8 cellular contexts compared by ENCODE assay signal in genomic region chr14:21557084-21557901, GRCh38. TPM values are rescaled to one million over a fixed set of nuclear protein-coding genes. Genes with fewer than 3 reads are reported as not detected.
A peak's percentile ranks its signal among the peaks of the same experiment; 100 is the strongest.
DNase-seq lines count a peak whose midpoint lies in the region; ATAC-seq, FAIRE-seq and TF ChIP-seq lines count a peak whose summit lies in the region.

No MANE protein-coding gene starts in this region.

- peak overlapping the region; percentile 25 for H3K4me3 ChIP-seq in mesodermal cell (ENCODE audit: extremely low read depth, insufficient read depth, low read length, poor library complexity, severe bottlenecking)

- WGBS in mesodermal cell (ENCODE audit: insufficient coverage in 2 of 2), 2 experiments = 0 to 2% methylated on average over 1 to 3 of the region's 11 CpGs

- H3K27ac ChIP-seq in mesodermal cell (ENCODE audit: low read depth, low read length, severe bottlenecking) = peak overlapping the region; percentile 92

- H3K9me3 ChIP-seq in mesodermal cell (ENCODE audit: control insufficient read depth, low read length) = no peaks in the 10 kb centered on the region

- H3K4me1 ChIP-seq in mesodermal cell (ENCODE audit: control insufficient read depth, insufficient read depth, low read length, poor library complexity, severe bottlenecking) = no peaks in the 10 kb centered on the region

- DNase-seq in D721Med (ENCODE audit: insufficient read length, low spot score) (peak; percentile 43), HUDEP-2 (lab: John Stamatoyannopoulos, UW; ENCODE audit: unreplicated experiment in 76 of 76) (peak in 63 of 76 experiments; percentile 1 to 75 (median 41)), NOMO-1 (lab: John Stamatoyannopoulos, UW; ENCODE audit: unreplicated experiment in 2 of 2) (peak; percentile 15 to 79)
- DNase-seq in activated CD8-positive, alpha-beta memory T cell treated with anti-CD3 and anti-CD28 coated beads, Interleukin-2, amount 50 U/mL, for 1 hour (ENCODE audit: extremely low read depth) = peak; percentile 57
- peak; percentile 13 for DNase-seq in stimulated activated CD8-positive, alpha-beta memory T cell treated with anti-CD3 and anti-CD28 coated beads, Interleukin-12 subunit alpha, Interleukin-12 subunit beta, amount 100 ng/mL, for 4 hours (ENCODE audit: low read depth)

- TF ChIP-seq CTCF in D721Med (IDR thresholded peaks at IDR 0.05; ENCODE audit: insufficient read depth, missing control alignments) = peak; percentile 65

- ATAC-seq in HG03196 (IDR thresholded peaks at IDR 0.05; ENCODE audit: unreplicated experiment) = no peak

- no peaks in the 10 kb centered on the region for H3K36me3 ChIP-seq in mesodermal cell (ENCODE audit: control insufficient read depth, insufficient read depth, low read length)

- FAIRE-seq in D721Med (lab: Jason Lieb, UNC) = peak; percentile 6
- FAIRE-seq in endometrium (lab: Jason Lieb, UNC) = peak; percentile 85

RNA-seq across cellular contexts. Expression of gene OR10G3, which starts 22.6 kb away (rescaled TPM):
- polyA plus RNA-seq in mesodermal cell (2013, experiment 1 of 2) = not detected
- not detected for polyA plus RNA-seq in mesodermal cell (2013, experiment 2 of 2)

RNA-seq across cellular contexts. Expression of gene SALL2, which starts 31.1 kb away (rescaled TPM):
- polyA plus RNA-seq in mesodermal cell (2013, experiment 1 of 2) = 57.8 TPM
- 52.8 TPM for polyA plus RNA-seq in mesodermal cell (2013, experiment 2 of 2)

RNA-seq across cellular contexts. Expression of gene METTL3, which starts 46.2 kb away (rescaled TPM):
- polyA plus RNA-seq in mesodermal cell (2013, experiment 1 of 2) = 57.8 TPM
- polyA plus RNA-seq in mesodermal cell (2013, experiment 2 of 2) = 54.6 TPM
